ENCODE assay signal across 12 cellular contexts in genomic region chr14:77307099-77307496, GRCh38. TPM values are rescaled to one million over a fixed set of nuclear protein-coding genes. Genes with fewer than 3 reads are reported as not detected.
DNase-seq lines count a peak whose midpoint lies in the region; FAIRE-seq and TF ChIP-seq lines count a peak whose summit lies in the region.
"Had no signal": no experiment of that assay in that cellular context is flagged by ENCODE, and none has a peak within 500 bp of the region (broad histone marks: within the 10 kb centered on the region; RNA-seq: fewer than 3 reads in every experiment).

No MANE protein-coding gene starts in this region.

- in situ Hi-C loops in ACHN (cut with HindIII; ENCODE audit: low pct_ligation_motif_present, low pct_unique_long_range_greater_than_20kb, low sequenced_read_pairs) = no loop called here

- peak overlapping the region; percentile 49 for H3K27ac ChIP-seq in astrocyte (ENCODE audit: low read depth, low read length)

- peaks cover 54% of the 10 kb centered on the region for H3K4me1 ChIP-seq in astrocyte (ENCODE audit: insufficient read depth, low read length)
- H3K4me1 ChIP-seq in skeletal muscle satellite cell (ENCODE audit: control insufficient read depth, insufficient read depth, low read length) = peaks cover 42% of the 10 kb centered on the region

- H2AFZ ChIP-seq in astrocyte (ENCODE audit: low read depth, low read length) = no peak overlapping the region

- peak overlapping the region; percentile 95 for H3K27ac Mint-ChIP-seq in astrocyte (ENCODE audit: unreplicated experiment)
- H3K27ac Mint-ChIP-seq: dendritic cell treated with granulocyte-macrophage colony-stimulating factor and Interleukin-4, amounts not matched to agents 40 ng/mL and 50 ng/mL, for 4 days had no signal

- no peaks in the 10 kb centered on the region for H3K27me3 Mint-ChIP-seq in astrocyte (ENCODE audit: low read depth, unreplicated experiment)
- H3K27me3 Mint-ChIP-seq: dendritic cell treated with granulocyte-macrophage colony-stimulating factor and Interleukin-4, amounts not matched to agents 40 ng/mL and 50 ng/mL, for 4 days had no signal

- H3K4me3 Mint-ChIP-seq in astrocyte (ENCODE audit: unreplicated experiment) = peak overlapping the region; percentile 67
- H3K4me3 Mint-ChIP-seq: dendritic cell treated with granulocyte-macrophage colony-stimulating factor and Interleukin-4, amounts not matched to agents 40 ng/mL and 50 ng/mL, for 4 days had no signal

- H3K36me3 Mint-ChIP-seq in astrocyte (ENCODE audit: low read depth, unreplicated experiment) = peaks cover 6% of the 10 kb centered on the region

- H3K27me3 ChIP-seq in astrocyte (ENCODE audit: insufficient read depth, low read length) = no peaks in the 10 kb centered on the region
- H3K27me3 ChIP-seq in skeletal muscle satellite cell (ENCODE audit: control insufficient read depth, insufficient read depth, low read length) = no peaks in the 10 kb centered on the region
- H3K27me3 ChIP-seq in H7 (ENCODE audit: control insufficient read depth, insufficient read depth, low read length) = no peaks in the 10 kb centered on the region

- H3K4me1 Mint-ChIP-seq in astrocyte (ENCODE audit: low read depth, unreplicated experiment) = peaks cover 52% of the 10 kb centered on the region

- H3K4me2 ChIP-seq in astrocyte (ENCODE audit: low read length) = peak overlapping the region; percentile 62
- peak overlapping the region; percentile 16 for H3K4me2 ChIP-seq in skeletal muscle satellite cell (ENCODE audit: low read length)

- H3K9me3 Mint-ChIP-seq in astrocyte (ENCODE audit: unreplicated experiment) = no peaks in the 10 kb centered on the region
- H3K9me3 Mint-ChIP-seq: dendritic cell treated with granulocyte-macrophage colony-stimulating factor and Interleukin-4, amounts not matched to agents 40 ng/mL and 50 ng/mL, for 4 days had no signal

- H3K36me3 ChIP-seq in astrocyte (ENCODE audit: insufficient read depth, low read length) = no peaks in the 10 kb centered on the region
- peaks cover 5% of the 10 kb centered on the region for H3K36me3 ChIP-seq in skeletal muscle satellite cell (ENCODE audit: insufficient read depth, low read length)
- peaks cover 5% of the 10 kb centered on the region; the same call in 1 of the 2 replicates for H3K36me3 ChIP-seq in H7 (replicated peaks; ENCODE audit: control insufficient read depth, insufficient read depth, low read length)

- DNase-seq in HTR-8/SVneo (ENCODE audit: insufficient read length, low spot score) (no peak), astrocyte (ENCODE audit: low read depth) (no peak), islet precursor cell (peak; percentile 89), ACHN (no peak), H7 (no peak), HPDE6-E6E7 (ENCODE audit: extremely low spot score) (no peak), OCI-M2 (lab: John Stamatoyannopoulos, UW; ENCODE audit: unreplicated experiment) (no peak)
- DNase-seq: NCI-H2029 treated with DMSO at 0.1 percent for 48 hours, right cardiac atrium, SW 1271 had no signal

- peak; percentile 4 for FAIRE-seq in HTR-8/SVneo (lab: Jason Lieb, UNC)
- no peak for FAIRE-seq in astrocyte (lab: Jason Lieb, UNC)

- no peaks in the 10 kb centered on the region for H4K20me1 ChIP-seq in astrocyte (ENCODE audit: insufficient read depth, low read length)

- H3K4me3 ChIP-seq in astrocyte (ENCODE audit: insufficient read depth, low read depth, low read length) = no peak overlapping the region
- H3K4me3 ChIP-seq in skeletal muscle satellite cell (ENCODE audit: low read length) = no peak overlapping the region
- H3K4me3 ChIP-seq in H7 (ENCODE audit: insufficient read depth, low read depth, low read length) = no peak overlapping the region

- no peak for TF ChIP-seq CTCF in astrocyte (IDR thresholded peaks at IDR 0.05; ENCODE audit: insufficient read depth, low read depth, low read length)

- peak overlapping the region; percentile 42 for H3K9ac ChIP-seq in astrocyte (ENCODE audit: low read length)
- no peak overlapping the region for H3K9ac ChIP-seq in skeletal muscle satellite cell (ENCODE audit: low read depth, low read length)

- H3K9me3 ChIP-seq in astrocyte (ENCODE audit: insufficient read depth, low read depth, low read length) (no peaks in the 10 kb centered on the region), skeletal muscle satellite cell (replicated peaks; ENCODE audit: low read length) (no peaks in the 10 kb centered on the region)

- H3K79me2 ChIP-seq in astrocyte (ENCODE audit: insufficient read depth, low read length) = peaks cover 4% of the 10 kb centered on the region

RNA-seq across cellular contexts. Expression of gene POMT2, which starts 13.6 kb away (rescaled TPM):
- 50.2 and 53.4 TPM in 2 replicates for total RNA-seq in astrocyte
- 10.0 and 15.7 TPM in 2 replicates for total RNA-seq in skeletal muscle satellite cell (2012; rRNA removed)
- total RNA-seq in H7 (2014; rRNA removed; shearing (Covaris generic)) = 17.7 and 18.5 TPM in 2 replicates

RNA-seq across cellular contexts. Expression of gene GSTZ1, which starts 13.7 kb away (rescaled TPM):
- 17.6 and 18.0 TPM in 2 replicates for total RNA-seq in astrocyte
- 31.2 and 44.8 TPM in 2 replicates for total RNA-seq in skeletal muscle satellite cell (2012; rRNA removed)
- 29.3 and 38.0 TPM in 2 replicates for total RNA-seq in H7 (2014; rRNA removed; shearing (Covaris generic))

RNA-seq across cellular contexts. Expression of gene NGB, which starts 36.1 kb away (rescaled TPM):
- not detected in 2 replicates for total RNA-seq in astrocyte
- not detected in 2 replicates for total RNA-seq in skeletal muscle satellite cell (2012; rRNA removed)
- total RNA-seq in H7 (2014; rRNA removed; shearing (Covaris generic)) = 0.07 TPM in 1 of 2 replicates, not detected in the other
- total RNA-seq: right cardiac atrium had no signal
